ENCODE assay signal across 28 cellular contexts in the genomic region with DNA sequence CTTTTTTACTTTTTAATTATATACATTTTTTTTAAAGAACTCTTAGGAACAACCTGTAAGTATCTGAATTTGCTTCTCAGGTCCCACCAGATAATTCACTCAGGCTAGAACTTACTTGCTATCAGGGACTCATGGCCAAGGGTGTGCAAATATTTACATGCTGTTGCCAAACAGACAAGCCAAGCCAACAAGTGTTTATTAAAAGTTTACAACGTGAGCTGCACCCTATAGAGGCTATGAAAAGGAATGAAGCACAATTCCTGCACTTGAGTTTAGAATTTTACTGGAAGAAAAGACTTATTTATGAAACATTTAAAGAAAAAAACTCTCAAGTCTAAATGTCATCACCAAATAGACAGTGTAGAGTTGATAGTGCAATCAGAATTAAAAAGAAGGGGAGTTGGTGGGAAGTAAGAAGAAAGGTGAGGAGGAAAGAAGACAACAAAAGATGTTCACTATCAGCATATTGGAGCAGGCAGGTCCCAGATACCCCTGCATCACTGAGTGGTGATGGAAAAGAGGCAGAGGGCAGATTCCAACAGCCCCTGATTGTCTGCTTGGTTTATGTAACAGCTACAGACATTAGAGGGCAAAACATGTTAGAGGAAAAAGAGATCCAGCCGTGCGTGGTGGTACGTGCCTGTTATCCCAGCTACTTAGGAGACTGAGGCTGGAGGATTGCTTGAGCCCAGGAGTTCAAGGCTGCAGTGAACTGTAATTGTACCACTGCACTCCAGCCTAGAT. TPM values are rescaled to one million over a fixed set of nuclear protein-coding genes. Genes with fewer than 3 reads are reported as not detected.
"Had no signal": no experiment of that assay in that cellular context is flagged by ENCODE, and none has a peak within 500 bp of the region (broad histone marks: within the 10 kb centered on the region; RNA-seq: fewer than 3 reads in every experiment).

No MANE protein-coding gene starts in this region.

- H3K27me3 ChIP-seq: esophagus squamous epithelium, heart right ventricle, ovary, stomach, thyroid gland had no signal

- FAIRE-seq: bronchial epithelial cell had no signal

- H3K4me2 ChIP-seq: smooth muscle cell had no signal

- H3K27ac ChIP-seq: esophagus squamous epithelium, heart right ventricle, ovary, psoas muscle, stomach, thyroid gland had no signal

- H3K9me3 ChIP-seq: esophagus squamous epithelium, ovary, psoas muscle, thyroid gland had no signal

- H3K27me3 Mint-ChIP-seq: central memory CD8-positive, alpha-beta T cell; stimulated activated memory B cell treated with anti-CD40 and anti-IgM and Interleukin-4, amounts not matched to agents 10 μg/mL and 1 μg/mL and 100 μg/mL, for 72 hours had no signal

- H3K4me3 ChIP-seq: esophagus squamous epithelium, heart right ventricle, ovary, psoas muscle, smooth muscle cell, stomach, thyroid gland had no signal

- DNase-seq: activated CD4-positive, alpha-beta T cell treated with anti-CD3 and anti-CD28 coated beads for 36 hours; activated CD4-positive, CD25-positive, alpha-beta regulatory T cell; activated CD8-positive, alpha-beta memory T cell treated with anti-CD3 and anti-CD28 coated beads, Interleukin-2, amount 10 ng/mL, durations not matched to agents 7 days and 5 days; activated CD8-positive, alpha-beta T cell treated with anti-CD3 and anti-CD28 coated beads, Interleukin-2, amount 10 ng/mL, durations not matched to agents 7 days and 5 days; activated naive CD4-positive, alpha-beta T cell; activated T-cell treated with anti-CD3 and anti-CD28 coated beads, Interleukin-2, amount 50 U/mL, for 72 hours; dermis blood vessel endothelial cell; effector CD4-positive, alpha-beta T cell; esophagus squamous epithelium; foreskin melanocyte; heart right ventricle; kidney glomerular epithelial cell; naive thymus-derived CD4-positive, alpha-beta T cell; ovary; psoas muscle; stimulated activated CD4-positive, alpha-beta T cell treated with anti-CD3 and anti-CD28 coated beads, Interleukin-1b, Interleukin-23, amount 100 ng/mL, for 48 hours; stimulated activated CD4-positive, alpha-beta T cell treated with anti-CD3 and anti-CD28 coated beads, Interleukin-4, amount 100 ng/mL, for 4 hours; stimulated activated CD8-positive, alpha-beta memory T cell treated with anti-CD3 and anti-CD28 coated beads, Interleukin-4, amount 100 ng/mL, for 48 hours; stomach; thyroid gland had no signal

- H3K36me3 ChIP-seq: heart right ventricle, ovary, stomach, thyroid gland had no signal

- ATAC-seq: activated CD4-positive, alpha-beta T cell treated with anti-CD3 and anti-CD28 coated beads for 36 hours; activated CD8-positive, alpha-beta memory T cell treated with anti-CD3 and anti-CD28 coated beads, Interleukin-2, amount 10 ng/mL, durations not matched to agents 7 days and 5 days; activated CD8-positive, alpha-beta T cell treated with anti-CD3 and anti-CD28 coated beads, Interleukin-2, amount 10 ng/mL, durations not matched to agents 7 days and 5 days; activated naive CD4-positive, alpha-beta T cell treated with anti-CD3 and anti-CD28 coated beads, Interleukin-2, amount 50 U/mL, for 72 hours; activated T-cell treated with anti-CD3 and anti-CD28 coated beads, Interleukin-2, amount 50 U/mL, for 72 hours; heart right ventricle; naive thymus-derived CD4-positive, alpha-beta T cell; psoas muscle; stimulated activated memory B cell treated with anti-CD40 and anti-IgM and Interleukin-4, amounts not matched to agents 10 μg/mL and 1 μg/mL and 100 μg/mL, for 72 hours had no signal

- H3K4me3 Mint-ChIP-seq: activated CD4-positive, alpha-beta T cell treated with anti-CD3 and anti-CD28 coated beads for 36 hours; activated CD8-positive, alpha-beta memory T cell treated with anti-CD3 and anti-CD28 coated beads, Interleukin-2, amount 10 ng/mL, durations not matched to agents 7 days and 5 days; activated CD8-positive, alpha-beta T cell treated with anti-CD3 and anti-CD28 coated beads, Interleukin-2, amount 10 ng/mL, durations not matched to agents 7 days and 5 days; activated T-cell treated with anti-CD3 and anti-CD28 coated beads, Interleukin-2, amount 50 U/mL, for 72 hours; central memory CD8-positive, alpha-beta T cell; mesothelial cell of epicardium; naive thymus-derived CD4-positive, alpha-beta T cell; stimulated activated memory B cell treated with anti-CD40 and anti-IgM and Interleukin-4, amounts not matched to agents 10 μg/mL and 1 μg/mL and 100 μg/mL, for 72 hours; T-helper 2 cell treated with Interferon-gamma antibody and Interleukin-4, amounts not matched to agents 5 μg/mL and 100 μg/mL, for 36 hours had no signal

- H3K4me1 Mint-ChIP-seq: activated CD4-positive, alpha-beta T cell treated with anti-CD3 and anti-CD28 coated beads for 36 hours; activated CD8-positive, alpha-beta memory T cell treated with anti-CD3 and anti-CD28 coated beads, Interleukin-2, amount 10 ng/mL, durations not matched to agents 7 days and 5 days; central memory CD8-positive, alpha-beta T cell; mesothelial cell of epicardium; naive thymus-derived CD4-positive, alpha-beta T cell; stimulated activated memory B cell treated with anti-CD40 and anti-IgM and Interleukin-4, amounts not matched to agents 10 μg/mL and 1 μg/mL and 100 μg/mL, for 72 hours had no signal

- H3K27ac Mint-ChIP-seq: activated CD4-positive, alpha-beta T cell treated with anti-CD3 and anti-CD28 coated beads for 36 hours; activated CD8-positive, alpha-beta memory T cell treated with anti-CD3 and anti-CD28 coated beads, Interleukin-2, amount 10 ng/mL, durations not matched to agents 7 days and 5 days; activated CD8-positive, alpha-beta T cell treated with anti-CD3 and anti-CD28 coated beads, Interleukin-2, amount 10 ng/mL, durations not matched to agents 7 days and 5 days; activated naive CD4-positive, alpha-beta T cell treated with anti-CD3 and anti-CD28 coated beads, Interleukin-2, amount 50 U/mL, for 72 hours; activated T-cell treated with anti-CD3 and anti-CD28 coated beads, Interleukin-2, amount 50 U/mL, for 72 hours; mesothelial cell of epicardium; naive thymus-derived CD4-positive, alpha-beta T cell; stimulated activated memory B cell treated with anti-CD40 and anti-IgM and Interleukin-4, amounts not matched to agents 10 μg/mL and 1 μg/mL and 100 μg/mL, for 72 hours; T-helper 2 cell treated with Interferon-gamma antibody and Interleukin-4, amounts not matched to agents 5 μg/mL and 100 μg/mL, for 36 hours had no signal

- H3K4me1 ChIP-seq: esophagus squamous epithelium, psoas muscle, thyroid gland had no signal

- H3K36me3 Mint-ChIP-seq: activated CD8-positive, alpha-beta memory T cell treated with anti-CD3 and anti-CD28 coated beads, Interleukin-2, amount 10 ng/mL, durations not matched to agents 7 days and 5 days; activated naive CD4-positive, alpha-beta T cell treated with anti-CD3 and anti-CD28 coated beads, Interleukin-2, amount 50 U/mL, for 72 hours; naive thymus-derived CD4-positive, alpha-beta T cell; stimulated activated memory B cell treated with anti-CD40 and anti-IgM and Interleukin-4, amounts not matched to agents 10 μg/mL and 1 μg/mL and 100 μg/mL, for 72 hours had no signal

- H3K9me3 Mint-ChIP-seq: central memory CD8-positive, alpha-beta T cell had no signal

RNA-seq across cellular contexts. Expression of a gene that starts 32.8 kb away (rescaled TPM):
- total RNA-seq: activated CD8-positive, alpha-beta T cell treated with anti-CD3 and anti-CD28 coated beads, Interleukin-2, amount 10 ng/mL, durations not matched to agents 7 days and 5 days; activated naive CD4-positive, alpha-beta T cell treated with anti-CD3 and anti-CD28 coated beads, Interleukin-2, amount 50 U/mL, for 72 hours had no signal
- polyA plus RNA-seq: naive thymus-derived CD4-positive, alpha-beta T cell; neural cell had no signal
